In genomic region chr16:81061307-81061640, GRCh38 we compare ENCODE assay signal across 2 cellular contexts.
TF ChIP-seq lines count a peak whose summit lies in the region.

No MANE protein-coding gene starts in this region.

TF ChIP-seq in GM23338, 12 proteins besides CTCF, POLR2A, EP300 and RAD21 (continued from another document):
- no peak for TF ChIP-seq ZNF462 (CRISPR knock-in tag; IDR thresholded peaks at IDR 0.05)
- no peak for TF ChIP-seq ETS1 (IDR thresholded peaks at IDR 0.05)
- no peak for TF ChIP-seq STAT1 (IDR thresholded peaks at IDR 0.05; ENCODE audit: unreplicated experiment)
- TF ChIP-seq ZNF331 (CRISPR knock-in tag; IDR thresholded peaks at IDR 0.05; ENCODE audit: low read depth), result no peak
- TF ChIP-seq ZNF114 (CRISPR knock-in tag; IDR thresholded peaks at IDR 0.05), result no peak
- TF ChIP-seq EZH2 (IDR thresholded peaks at IDR 0.05; ENCODE audit: low read depth, unreplicated experiment), result no peak
- no peak for TF ChIP-seq EZH2phosphoT487 (IDR thresholded peaks at IDR 0.05; ENCODE audit: unreplicated experiment)
- no peak for TF ChIP-seq JUNB (IDR thresholded peaks at IDR 0.05; ENCODE audit: unreplicated experiment)
- TF ChIP-seq CREB1 (CRISPR knock-in tag; IDR thresholded peaks at IDR 0.05; ENCODE audit: low read depth), result no peak
- TF ChIP-seq POLR2AphosphoS5 (IDR thresholded peaks at IDR 0.05; ENCODE audit: low read depth), result no peak
- no peak for TF ChIP-seq REST (IDR thresholded peaks at IDR 0.05; ENCODE audit: unreplicated experiment)

TF ChIP-seq in WTC11, 78 proteins besides CTCF, POLR2A, EP300 and RAD21:
- TF ChIP-seq ATF6 (CRISPR knock-in tag; IDR thresholded peaks at IDR 0.05) (no peak), MYBL2 (CRISPR knock-in tag; IDR thresholded peaks at IDR 0.05) (no peak), GABPB1 (CRISPR knock-in tag; IDR thresholded peaks at IDR 0.05) (no peak), ETV6 (CRISPR knock-in tag; IDR thresholded peaks at IDR 0.05) (no peak), ZMAT4 (CRISPR knock-in tag; IDR thresholded peaks at IDR 0.05) (no peak), SP1 (CRISPR knock-in tag; conservative IDR thresholded peaks at IDR 0.05) (no peak), ZNF671 (CRISPR knock-in tag; IDR thresholded peaks at IDR 0.05) (no peak), MLX (CRISPR knock-in tag; IDR thresholded peaks at IDR 0.05) (no peak), TEAD4 (CRISPR knock-in tag; IDR thresholded peaks at IDR 0.05) (no peak)
